20 cellular contexts compared by ENCODE assay signal in genomic region chr15:32859246-32859645, GRCh38.
"Had no signal": no experiment of that assay in that cellular context is flagged by ENCODE, and none has a peak within 500 bp of the region (broad histone marks: within the 10 kb centered on the region; RNA-seq: fewer than 3 reads in every experiment).

No MANE protein-coding gene starts in this region.

- H3K4me2 ChIP-seq: SK-N-SH had no signal

- DNase-seq: Karpas-422, KG1, MM.1S, NCI-H1092 treated with DMSO at 0.1 percent for 48 hours, NCI-H1436, NCI-H187, NCI-H2029, NCI-H2081 treated with DMSO at 0.1 percent for 48 hours, NCI-H2171, NCI-H226, NCI-H446, NCI-H510A, NCI-H524 treated with DMSO at 0.1 percent for 48 hours, NCI-H69, NCI-H774, Right ventricle myocardium superior, RPMI8226, SIG-M5, SK-N-SH, SW 1271 had no signal

- H3K9ac ChIP-seq: SK-N-SH had no signal

- H3K9me3 ChIP-seq: SK-N-SH had no signal
